In the genomic region with DNA sequence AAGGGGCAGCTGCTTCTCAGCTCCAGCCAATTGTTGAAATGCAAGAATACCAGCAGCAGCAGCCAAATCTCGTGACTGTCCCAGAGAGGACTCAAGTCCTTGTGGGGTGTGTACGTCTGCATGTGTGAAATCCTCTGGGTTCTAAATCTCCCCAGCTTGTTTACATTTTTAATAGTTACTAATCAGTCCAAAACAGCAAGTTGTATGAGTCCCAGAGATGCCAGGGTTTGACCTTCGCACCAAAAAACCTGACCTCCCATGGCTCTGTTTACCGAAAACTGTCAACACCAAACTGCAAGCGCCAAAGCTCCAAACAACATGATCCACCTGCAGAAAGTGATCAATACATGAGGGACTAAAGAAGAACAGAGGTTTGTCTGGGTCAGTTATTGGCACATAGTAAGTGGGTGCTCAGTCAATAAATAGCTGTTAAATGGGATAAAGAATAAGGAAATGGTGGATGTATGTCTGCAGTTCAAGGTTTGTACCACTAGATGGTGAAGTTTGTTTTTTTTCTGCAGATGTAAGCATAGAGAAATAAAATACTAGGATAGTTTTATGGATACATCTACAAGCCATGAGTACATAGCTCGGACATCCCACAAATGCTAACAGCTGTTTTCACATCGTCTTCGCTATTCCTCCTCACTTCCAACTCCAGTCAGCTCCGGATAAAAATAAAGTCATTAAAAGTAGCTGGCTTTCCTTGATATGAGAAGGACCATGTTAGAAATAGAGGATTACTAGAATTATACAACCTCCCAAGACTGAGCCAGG, we compare ENCODE assay signal across 8 cellular contexts.
DNase-seq lines count a peak whose midpoint lies in the region; ATAC-seq and FAIRE-seq lines count a peak whose summit lies in the region.

No MANE protein-coding gene starts in this region.

- DNase-seq in SIG-M5 treated with dmso at 0.1 percent for 504 hours (lab: John Stamatoyannopoulos, UW; ENCODE audit: unreplicated experiment) = peak; percentile 85
- no peak for DNase-seq in SIG-M5 (lab: John Stamatoyannopoulos, UW)
- DNase-seq in OCI-M1 (lab: John Stamatoyannopoulos, UW) = peak; percentile 69
- peak; percentile 51 for DNase-seq in midbrain (lab: John Stamatoyannopoulos, UW)
- DNase-seq in stimulated activated CD4-positive, alpha-beta T cell treated with anti-CD3 and anti-CD28 coated beads, Interleukin-12 subunit alpha, Interleukin-12 subunit beta, amount 100 ng/mL, for 4 hours = no peak

- ATAC-seq in HG03442 (IDR thresholded peaks at IDR 0.05; ENCODE audit: unreplicated experiment) = peak; percentile 59
- no peak for ATAC-seq in HG03108 (IDR thresholded peaks at IDR 0.05; ENCODE audit: unreplicated experiment)

- FAIRE-seq in endometrium (lab: Jason Lieb, UNC) = peak; percentile 62

Comparison
In these comparisons a context has a peak if more than half of its experiments do, and no peak if none do; other contexts are left out.
1. DNase-seq: peak in SIG-M5 treated with dmso at 0.1 percent for 504 hours (single experiment), OCI-M1 (single experiment) and midbrain (single experiment); none in SIG-M5 (single experiment) and stimulated activated CD4-positive, alpha-beta T cell treated with anti-CD3 and anti-CD28 coated beads, Interleukin-12 subunit alpha, Interleukin-12 subunit beta, amount 100 ng/mL, for 4 hours (single experiment).